ENCODE assay signal across 8 cellular contexts in genomic region chr21:33643658-33644311, GRCh38. TPM values are rescaled to one million over a fixed set of nuclear protein-coding genes. Genes with fewer than 3 reads are reported as not detected.
DNase-seq lines count a peak whose midpoint lies in the region; ATAC-seq, FAIRE-seq and TF ChIP-seq lines count a peak whose summit lies in the region.

No MANE protein-coding gene starts in this region.

- no peaks in the 10 kb centered on the region for H3K36me3 ChIP-seq in Loucy (ENCODE audit: insufficient read depth, low read length)
- no peaks in the 10 kb centered on the region for H3K36me3 ChIP-seq in lower lobe of right lung
- H3K36me3 ChIP-seq in urinary bladder (ENCODE audit: insufficient read depth): no peaks in the 10 kb centered on the region

- H2AFZ ChIP-seq in Loucy (ENCODE audit: low read length): peak overlapping the region; percentile 56; the same call in 1 of the 2 replicates

- H3K4me1 ChIP-seq in Loucy (ENCODE audit: insufficient read depth, low read length, poor library complexity, severe bottlenecking) (peaks cover 30% of the 10 kb centered on the region), lower lobe of right lung (peaks cover 20% of the 10 kb centered on the region), urinary bladder (ENCODE audit: insufficient read depth) (no peaks in the 10 kb centered on the region)

- POLR2A ChIA-PET in CD4-positive, alpha-beta T cell (lab: Charles Lee): no interaction called here

- H3K4me2 ChIP-seq in Loucy (ENCODE audit: low read depth, low read length, poor library complexity, severe bottlenecking): peak overlapping the region; percentile 86

- H3K9ac ChIP-seq in Loucy (ENCODE audit: low read depth, low read length, poor library complexity, severe bottlenecking): peak overlapping the region; percentile 65

- 3% methylated on average over 7 of the region's 7 CpGs for WGBS in urinary bladder

- peaks cover 17% of the 10 kb centered on the region for H3K27me3 ChIP-seq in CD4-positive, alpha-beta T cell (ENCODE audit: control insufficient read depth, insufficient read depth, low read length)
- H3K27me3 ChIP-seq in Loucy (ENCODE audit: insufficient read depth, low read length, poor library complexity, severe bottlenecking) (no peaks in the 10 kb centered on the region), lower lobe of right lung (ENCODE audit: low read depth) (no peaks in the 10 kb centered on the region)

- peak overlapping the region; percentile 94 for H3K4me3 Mint-ChIP-seq in CD4-positive, alpha-beta T cell

- FAIRE-seq in H54 (lab: Jason Lieb, UNC): no peak

- ATAC-seq in CD4-positive, alpha-beta T cell (ENCODE audit: poor library complexity): no peak
- ATAC-seq in lower lobe of right lung: no peak
- no peak for ATAC-seq in HG03097 (IDR thresholded peaks at IDR 0.05; ENCODE audit: low FRiP score, unreplicated experiment)

- peaks cover 14% of the 10 kb centered on the region for H4K20me1 ChIP-seq in Loucy (ENCODE audit: insufficient read depth, low read length, poor library complexity, severe bottlenecking)

- CTCF ChIA-PET in CD4-positive, alpha-beta T cell (lab: Charles Lee): interaction anchor here (0.6 kb wide), 1 partner anchor 669 kb away, joined by 3 read pairs; no protein-coding TSS in a partner anchor

- no peak for TF ChIP-seq CTCF in CD4-positive, alpha-beta T cell (IDR thresholded peaks at IDR 0.05)
- no peak for TF ChIP-seq CTCF in Loucy (conservative IDR thresholded peaks at IDR 0.05; ENCODE audit: low read length)
- no peak for TF ChIP-seq CTCF in lower lobe of right lung (IDR thresholded peaks at IDR 0.05)

- H3K9me3 Mint-ChIP-seq in CD4-positive, alpha-beta T cell: no peaks in the 10 kb centered on the region

- no peaks in the 10 kb centered on the region for H3F3A ChIP-seq in Loucy (ENCODE audit: low read depth)

- TF ChIP-seq POLR2A in H54 (IDR thresholded peaks at IDR 0.05; ENCODE audit: low read depth, low read length): no peak

- no peaks in the 10 kb centered on the region for H3K9me2 ChIP-seq in Loucy (replicated peaks; ENCODE audit: low read depth, low read length)

- no peak for DNase-seq in CD4-positive, alpha-beta T cell
- DNase-seq in brain pericyte (ENCODE audit: low read depth, low spot score): peak; percentile 16
- no peak for DNase-seq in lower lobe of right lung
- no peak for DNase-seq in NCI-H1930 (lab: John Stamatoyannopoulos, UW)
- no peak for DNase-seq in H54 (ENCODE audit: insufficient read length, low spot score)

- H3K79me2 ChIP-seq in Loucy (ENCODE audit: insufficient read depth, low read length): peaks cover 71% of the 10 kb centered on the region

- intact Hi-C loops in CD4-positive, alpha-beta T cell (cut with DNase I, micrococcal nuclease): loop anchor here (2.0 to 10.0 kb wide), 8 partner anchors 55 to 1251 kb away; partner anchors contain the start of genes ATP5PO (in 1 of the 2), DNAJC28 (in 1 of the 2), DONSON (in 1 of the 2) and MRPS6 (in 1 of the 2)
- intact Hi-C loops in lower lobe of right lung (cut with DNase I): no loop called here

- H3K27ac ChIP-seq in CD4-positive, alpha-beta T cell (ENCODE audit: low read depth, low read length): no peak overlapping the region
- H3K27ac ChIP-seq in lower lobe of right lung (peak overlapping the region; percentile 93), urinary bladder (ENCODE audit: low read depth) (no peak overlapping the region)

- H3K27me3 Mint-ChIP-seq in CD4-positive, alpha-beta T cell: peaks cover 13% of the 10 kb centered on the region

- H3K36me3 Mint-ChIP-seq in CD4-positive, alpha-beta T cell (ENCODE audit: low read depth): peaks cover 14% of the 10 kb centered on the region

- peaks cover 28% of the 10 kb centered on the region for H3K4me1 Mint-ChIP-seq in CD4-positive, alpha-beta T cell (ENCODE audit: low read depth)

- peak overlapping the region; percentile 31 for H3K27ac Mint-ChIP-seq in CD4-positive, alpha-beta T cell

- H3K4me3 ChIP-seq in Loucy (ENCODE audit: low read length, poor library complexity, severe bottlenecking) (peak overlapping the region; percentile 75), lower lobe of right lung (peak overlapping the region; percentile 88), urinary bladder (ENCODE audit: low read depth, low read length) (peak overlapping the region; percentile 96)

- no peaks in the 10 kb centered on the region for H3K9me3 ChIP-seq in CD4-positive, alpha-beta T cell (ENCODE audit: control insufficient read depth, low read length)
- no peaks in the 10 kb centered on the region for H3K9me3 ChIP-seq in Loucy (ENCODE audit: insufficient read depth, low read depth, low read length)
- H3K9me3 ChIP-seq in lower lobe of right lung: no peaks in the 10 kb centered on the region

RNA-seq across cellular contexts. Expression of gene ITSN1, which starts 1.5 kb away (rescaled TPM):
- 1 to 10 TPM; 2.1 to 3.0 TPM for total RNA-seq in CD4-positive, alpha-beta T cell
- total RNA-seq in lower lobe of right lung: 31.4 TPM
- total RNA-seq in urinary bladder: 81.7 TPM
- 44.4 TPM for polyA plus RNA-seq in urinary bladder

RNA-seq across cellular contexts. Expression of gene CRYZL1, which starts 2.2 kb away (rescaled TPM):
- 10 to 100 TPM; 28.6 to 30.5 TPM for total RNA-seq in CD4-positive, alpha-beta T cell
- total RNA-seq in lower lobe of right lung (29.4 TPM), urinary bladder (69.3 TPM)
- polyA plus RNA-seq in urinary bladder: 29.7 TPM

RNA-seq across cellular contexts. Expression of gene DONSON, which starts 55.3 kb away (rescaled TPM):
- total RNA-seq in CD4-positive, alpha-beta T cell: 10 to 100 TPM; 11.9 to 13.5 TPM
- total RNA-seq in lower lobe of right lung (5.0 TPM), urinary bladder (28.7 TPM)
- 6.0 TPM for polyA plus RNA-seq in urinary bladder
